In genomic region chr17:63919311-63919723, GRCh38 we compare ENCODE assay signal across 9 cellular contexts. TPM values are rescaled to one million over a fixed set of nuclear protein-coding genes. Genes with fewer than 3 reads are reported as not detected.
DNase-seq lines count a peak whose midpoint lies in the region; ATAC-seq, FAIRE-seq and TF ChIP-seq lines count a peak whose summit lies in the region.
"Had no signal": no experiment of that assay in that cellular context is flagged by ENCODE, and none has a peak within 500 bp of the region (broad histone marks: within the 10 kb centered on the region; RNA-seq: fewer than 3 reads in every experiment).

No MANE protein-coding gene starts in this region.

- H3K27ac Mint-ChIP-seq in astrocyte (ENCODE audit: unreplicated experiment), result no peak overlapping the region
- H3K27ac Mint-ChIP-seq in immature natural killer cell, result peak overlapping the region in 4 of 6 donors; percentile 55 to 88 (median 72)

- H3K36me3 Mint-ChIP-seq in astrocyte (ENCODE audit: low read depth, unreplicated experiment) (no peaks in the 10 kb centered on the region), immature natural killer cell (no peaks in the 10 kb centered on the region)

- FAIRE-seq in astrocyte (lab: Jason Lieb, UNC), result no peak

- no peaks in the 10 kb centered on the region for H3K9me3 Mint-ChIP-seq in astrocyte (ENCODE audit: unreplicated experiment)
- H3K9me3 Mint-ChIP-seq in immature natural killer cell, result no peaks in the 10 kb centered on the region

- no peaks in the 10 kb centered on the region for H3K4me1 ChIP-seq in astrocyte (ENCODE audit: insufficient read depth, low read length)

- peak; percentile 65 for ATAC-seq in GM19351 (IDR thresholded peaks at IDR 0.05; ENCODE audit: unreplicated experiment)

- H3K27me3 ChIP-seq in astrocyte (ENCODE audit: insufficient read depth, low read length), result peaks cover 9% of the 10 kb centered on the region

- no peak overlapping the region for H3K4me2 ChIP-seq in astrocyte (ENCODE audit: low read length)

- H3K27me3 Mint-ChIP-seq in astrocyte (ENCODE audit: low read depth, unreplicated experiment) (peaks cover 41% of the 10 kb centered on the region), immature natural killer cell (ENCODE audit: low read depth in 3 of 3) (peaks cover 0 to 3% (median 0%) of the 10 kb centered on the region in 3 donors)

- DNase-seq in CD1c-positive myeloid dendritic cell (ENCODE audit: extremely low spot score), result peak; percentile 78
- peak; percentile 61 for DNase-seq in LHCN-M2 (ENCODE audit: low read depth)
- peak; percentile 48 for DNase-seq in T1000 (lab: John Stamatoyannopoulos, UW)
- peak; percentile 11 for DNase-seq in astrocyte (ENCODE audit: low read depth)
- DNase-seq in immature natural killer cell, result peak; percentile 77 to 80 (median 78)
- DNase-seq in stimulated activated CD4-positive, alpha-beta T cell treated with anti-CD3 and anti-CD28 coated beads, Interleukin-1b, Interleukin-23, amount 100 ng/mL, for 24 hours (ENCODE audit: low read depth in 4 of 4, low spot score in 1 of 4), result peak; percentile 53 to 61 (median 56)
- no peak for DNase-seq in mesenteric fat pad (ENCODE audit: low spot score)

- no peaks in the 10 kb centered on the region for H4K20me1 ChIP-seq in astrocyte (ENCODE audit: insufficient read depth, low read length)

- H3K4me3 ChIP-seq in astrocyte (ENCODE audit: insufficient read depth, low read depth, low read length), result no peak overlapping the region

- no peaks in the 10 kb centered on the region for H3K9me3 ChIP-seq in astrocyte (ENCODE audit: insufficient read depth, low read depth, low read length)

- no peaks in the 10 kb centered on the region for H3K79me2 ChIP-seq in astrocyte (ENCODE audit: insufficient read depth, low read length)

- H3K27ac ChIP-seq in astrocyte (ENCODE audit: low read depth, low read length), result no peak overlapping the region

- no peak overlapping the region for H2AFZ ChIP-seq in astrocyte (ENCODE audit: low read depth, low read length)

- peak; percentile 91 for TF ChIP-seq CTCF in astrocyte (IDR thresholded peaks at IDR 0.05; ENCODE audit: insufficient read depth, low read depth, low read length)

- H3K4me3 Mint-ChIP-seq in astrocyte (ENCODE audit: unreplicated experiment) (no peak overlapping the region), immature natural killer cell (no peak overlapping the region)

- H3K4me1 Mint-ChIP-seq in astrocyte (ENCODE audit: low read depth, unreplicated experiment) (no peaks in the 10 kb centered on the region), immature natural killer cell (peaks cover 6 to 8% of the 10 kb centered on the region in 2 donors)

- no peak overlapping the region for H3K9ac ChIP-seq in astrocyte (ENCODE audit: low read length)

- no peaks in the 10 kb centered on the region for H3K36me3 ChIP-seq in astrocyte (ENCODE audit: insufficient read depth, low read length)

RNA-seq across cellular contexts. Expression of gene GH1, which starts 0.7 kb away (rescaled TPM):
- not detected in 2 replicates for total RNA-seq in LHCN-M2 (2014; rRNA removed)
- not detected for polyA plus RNA-seq in LHCN-M2 (2012)
- total RNA-seq in astrocyte, result not detected in 2 replicates
- not detected for polyA plus RNA-seq in immature natural killer cell
- not detected for total RNA-seq in mesenteric fat pad
- total RNA-seq: T-helper 1 cell treated with Interleukin-12 subunit alpha and Interleukin-12 subunit beta and Interleukin-4 antibody, amounts not matched to agents 30 ng/mL and 1 ng/mL, for 36 hours had no signal

RNA-seq across cellular contexts. Expression of gene CSHL1, which starts 8.3 kb away (rescaled TPM):
- total RNA-seq in LHCN-M2 (2014; rRNA removed), result not detected in 2 replicates
- not detected for polyA plus RNA-seq in LHCN-M2 (2012)
- not detected in 2 replicates for total RNA-seq in astrocyte
- polyA plus RNA-seq in immature natural killer cell, result not detected
- total RNA-seq in mesenteric fat pad, result not detected
- total RNA-seq: T-helper 1 cell treated with Interleukin-12 subunit alpha and Interleukin-12 subunit beta and Interleukin-4 antibody, amounts not matched to agents 30 ng/mL and 1 ng/mL, for 36 hours had no signal

RNA-seq across cellular contexts. Expression of gene CD79B, which starts 12.8 kb away (rescaled TPM):
- total RNA-seq in LHCN-M2 (2014; rRNA removed) (not detected in 2 replicates), astrocyte (0.25 TPM in 1 of 2 replicates, not detected in the other), mesenteric fat pad (4.3 TPM)
- polyA plus RNA-seq in LHCN-M2 (2012), result 0.07 TPM
- 10 to 100 TPM; 45.8 to 67.3 (median 51.9) TPM for polyA plus RNA-seq in immature natural killer cell

RNA-seq across cellular contexts. Expression of gene CSH1, which starts 22.9 kb away (rescaled TPM):
- total RNA-seq in LHCN-M2 (2014; rRNA removed) (not detected in 2 replicates), astrocyte (8.9 and 15.5 TPM in 2 replicates), mesenteric fat pad (not detected)
- polyA plus RNA-seq in LHCN-M2 (2012), result not detected
- not detected for polyA plus RNA-seq in immature natural killer cell
- total RNA-seq: T-helper 1 cell treated with Interleukin-12 subunit alpha and Interleukin-12 subunit beta and Interleukin-4 antibody, amounts not matched to agents 30 ng/mL and 1 ng/mL, for 36 hours had no signal

RNA-seq across cellular contexts. Expression of gene GH2, which starts 37.6 kb away (rescaled TPM):
- not detected in 2 replicates for total RNA-seq in LHCN-M2 (2014; rRNA removed)
- polyA plus RNA-seq in LHCN-M2 (2012), result not detected
- not detected in 2 replicates for total RNA-seq in astrocyte
- not detected for polyA plus RNA-seq in immature natural killer cell
- total RNA-seq in mesenteric fat pad, result not detected
- total RNA-seq: T-helper 1 cell treated with Interleukin-12 subunit alpha and Interleukin-12 subunit beta and Interleukin-4 antibody, amounts not matched to agents 30 ng/mL and 1 ng/mL, for 36 hours had no signal
